In genomic region chr15:28873585-28874139, GRCh38 we compare ENCODE assay signal across 22 cellular contexts. TPM values are rescaled to one million over a fixed set of nuclear protein-coding genes. Genes with fewer than 3 reads are reported as not detected.
DNase-seq lines count a peak whose midpoint lies in the region; ATAC-seq, FAIRE-seq and TF ChIP-seq lines count a peak whose summit lies in the region.
"Had no signal": no experiment of that assay in that cellular context is flagged by ENCODE, and none has a peak within 500 bp of the region (broad histone marks: within the 10 kb centered on the region; RNA-seq: fewer than 3 reads in every experiment).

No MANE protein-coding gene starts in this region.

- H3K4me3 ChIP-seq in A549 (no peak overlapping the region), BJ (ENCODE audit: low read depth, low read length) (no peak overlapping the region), choroid plexus epithelial cell (ENCODE audit: low read depth, low read length) (no peak overlapping the region)
- H3K4me3 ChIP-seq: adrenal gland, coronary artery, left ventricle myocardium inferior, uterus had no signal

- WGBS in A549 (ENCODE audit: missing lambda C conversion rate): 64% methylated on average over 10 of the region's 10 CpGs

- POLR2A ChIA-PET in A549 (lab: Yijun Ruan, JAX): no interaction called here
- POLR2A ChIA-PET in BJ (lab: Charles Lee): no interaction called here

- TF ChIP-seq RAD21 in A549 (conservative IDR thresholded peaks at IDR 0.05 in 1 of 2, IDR thresholded peaks at IDR 0.05 in 1 of 2): no peak

- no peaks in the 10 kb centered on the region for H3K27me3 ChIP-seq in BJ (ENCODE audit: control insufficient read depth, insufficient read depth, low read length)
- H3K27me3 ChIP-seq: adrenal gland, uterus had no signal

- TF ChIP-seq POLR2A in A549 (IDR thresholded peaks at IDR 0.05; ENCODE audit: low read length): no peak

- no peaks in the 10 kb centered on the region for H3K4me1 ChIP-seq in A549
- H3K4me1 ChIP-seq: adrenal gland, left ventricle myocardium inferior, uterus had no signal

- FAIRE-seq in A549 (lab: Jason Lieb, UNC): no peak
- FAIRE-seq: GM19239 had no signal

- TF ChIP-seq CTCF in A549 (IDR thresholded peaks at IDR 0.05) (no peak), BJ (IDR thresholded peaks at IDR 0.05; ENCODE audit: insufficient read depth, low read depth, low read length) (0 out of 2 replicates have a peak, but pooled peaks have one; percentile 9), choroid plexus epithelial cell (conservative IDR thresholded peaks at IDR 0.05; ENCODE audit: low read depth, low read length) (peak; percentile 46)

- ATAC-seq in A549 (peak; percentile 41 to 48; a peak in 3 of 6 replicates), HG03521 (IDR thresholded peaks at IDR 0.05; ENCODE audit: unreplicated experiment) (no peak)
- ATAC-seq: esophagus mucosa; sciatic nerve; stimulated activated memory B cell treated with anti-CD40 and anti-IgM and Interleukin-4, amounts not matched to agents 10 μg/mL and 1 μg/mL and 100 μg/mL, for 72 hours had no signal

- DNase-seq in A549 (ENCODE audit: low read depth in 1 of 2, low spot score in 1 of 2): no peak
- no peak for DNase-seq in BJ (ENCODE audit: low read depth)
- peak; percentile 38 for DNase-seq in NCI-H524 treated with DMSO at 0.1 percent for 48 hours (lab: John Stamatoyannopoulos, UW)
- peak; percentile 56 for DNase-seq in choroid plexus epithelial cell (ENCODE audit: low read depth)
- no peak for DNase-seq in putamen (ENCODE audit: low spot score)
- no peak for DNase-seq in MV-4-11 (lab: John Stamatoyannopoulos, UW)
- no peak for DNase-seq in GF-D8 (lab: John Stamatoyannopoulos, UW)
- DNase-seq: GDM1; left ventricle myocardium inferior; NCI-H1436; stimulated activated CD4-positive, alpha-beta T cell treated with anti-CD3 and anti-CD28 coated beads, Interleukin-4, amount 100 ng/mL, for 4 hours; uterus had no signal

- H3K9me3 ChIP-seq in A549: no peaks in the 10 kb centered on the region
- H3K9me3 ChIP-seq: adrenal gland, left ventricle myocardium inferior, uterus had no signal

- H3K27ac ChIP-seq in A549: no peak overlapping the region
- H3K27ac ChIP-seq: adrenal gland, coronary artery, left ventricle myocardium inferior, uterus, VCaP had no signal

- TF ChIP-seq EP300 in A549 (IDR thresholded peaks at IDR 0.05): no peak

- H3K36me3 ChIP-seq in BJ (ENCODE audit: control insufficient read depth, insufficient read depth, low read length): no peaks in the 10 kb centered on the region
- H3K36me3 ChIP-seq: adrenal gland, left ventricle myocardium inferior, uterus had no signal

- CTCF ChIA-PET in A549 (lab: Yijun Ruan, JAX) (interaction anchor here (1.4 to 2.8 kb wide), 4 partner anchors 11 to 231 kb away, joined by 4 to 11 read pairs (median 5); no protein-coding TSS in a partner anchor), BJ (lab: Yijun Ruan, JAX) (interaction anchor here (0.6 to 1.9 kb wide), 6 partner anchors 10 to 888 kb away, joined by 3 to 5 read pairs (median 4); no protein-coding TSS in a partner anchor)

- no peak overlapping the region for H3K4me2 ChIP-seq in A549

TF ChIP-seq in A549, 52 proteins besides CTCF, POLR2A, EP300 and RAD21:
- no peak for TF ChIP-seq KDM5A (IDR thresholded peaks at IDR 0.05)
- TF ChIP-seq CBX8 (IDR thresholded peaks at IDR 0.05): no peak
- TF ChIP-seq, protein P1, sequence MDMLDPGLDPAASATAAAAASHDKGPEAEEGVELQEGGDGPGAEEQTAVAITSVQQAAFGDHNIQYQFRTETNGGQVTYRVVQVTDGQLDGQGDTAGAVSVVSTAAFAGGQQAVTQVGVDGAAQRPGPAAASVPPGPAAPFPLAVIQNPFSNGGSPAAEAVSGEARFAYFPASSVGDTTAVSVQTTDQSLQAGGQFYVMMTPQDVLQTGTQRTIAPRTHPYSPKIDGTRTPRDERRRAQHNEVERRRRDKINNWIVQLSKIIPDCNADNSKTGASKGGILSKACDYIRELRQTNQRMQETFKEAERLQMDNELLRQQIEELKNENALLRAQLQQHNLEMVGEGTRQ (IDR thresholded peaks at IDR 0.05): no peak
- TF ChIP-seq RFX5 (IDR thresholded peaks at IDR 0.05): no peak
- TF ChIP-seq ZSCAN20 (CRISPR knock-in tag; IDR thresholded peaks at IDR 0.05): no peak
- TF ChIP-seq HOXA7 (CRISPR knock-in tag; IDR thresholded peaks at IDR 0.05): no peak
- TF ChIP-seq CEBPB (IDR thresholded peaks at IDR 0.05): no peak
- no peak for TF ChIP-seq POLR2AphosphoS2 (conservative IDR thresholded peaks at IDR 0.05; ENCODE audit: low read length)
- no peak for TF ChIP-seq ESRRA (IDR thresholded peaks at IDR 0.05; ENCODE audit: borderline replicate concordance, low read length)
- TF ChIP-seq HOXB5 (CRISPR knock-in tag; IDR thresholded peaks at IDR 0.05): no peak
- no peak for TF ChIP-seq MAZ (IDR thresholded peaks at IDR 0.05; ENCODE audit: borderline replicate concordance, low read depth, low read length)
- no peak for TF ChIP-seq ZNF302 (CRISPR knock-in tag; IDR thresholded peaks at IDR 0.05)
- no peak for TF ChIP-seq SMC3 (IDR thresholded peaks at IDR 0.05)
- no peak for TF ChIP-seq RCOR1 (IDR thresholded peaks at IDR 0.05; ENCODE audit: low read depth, low read length)
- TF ChIP-seq ZFP36 (IDR thresholded peaks at IDR 0.05; ENCODE audit: borderline replicate concordance, partially characterized antibody): no peak
- no peak for TF ChIP-seq CBX2 (IDR thresholded peaks at IDR 0.05; ENCODE audit: borderline replicate concordance, low read depth)
- TF ChIP-seq HES2 (IDR thresholded peaks at IDR 0.05): no peak
- no peak for TF ChIP-seq TP53 (CRISPR knock-in tag; IDR thresholded peaks at IDR 0.05)

RNA-seq across cellular contexts. Expression of gene APBA2, which starts 12.1 kb away (rescaled TPM):
- polyA plus RNA-seq in A549 (2011; rRNA removed) (10.9 and 11.4 TPM in 2 replicates), A549 (2017; fragmentation: RNase III; extraction: RNeasy Plus Mini Kit Qiagen cat#74134 plus additional on column Dnase treatment) (12.2 to 14.6 TPM (median 12.6 TPM) in 3 replicates), BJ (2011; rRNA removed) (8.5 and 15.1 TPM in 2 replicates)
- 17.6 and 19.7 TPM in 2 replicates for polyA plus RNA-seq in A549 (2012; cell fraction: cytosol; rRNA removed)
- polyA plus RNA-seq in A549 (2012; cell fraction: nucleus; rRNA removed): 28.2 and 29.7 TPM in 2 replicates
- 13.4 and 16.5 TPM in 2 replicates for polyA minus RNA-seq in A549 (2011; rRNA and poly(A)+ RNA removed)
- 8.3 and 9.4 TPM in 2 replicates for polyA minus RNA-seq in BJ (2011; rRNA and poly(A)+ RNA removed)

RNA-seq across cellular contexts. Expression of gene GOLGA6L7, which starts 25.2 kb away (rescaled TPM):
- polyA plus RNA-seq in A549 (2011; rRNA removed): not detected in 2 replicates
- not detected in 2 replicates for polyA plus RNA-seq in A549 (2012; cell fraction: cytosol; rRNA removed)
- polyA plus RNA-seq in A549 (2012; cell fraction: nucleus; rRNA removed): not detected in 2 replicates
- polyA plus RNA-seq in A549 (2017; fragmentation: RNase III; extraction: RNeasy Plus Mini Kit Qiagen cat#74134 plus additional on column Dnase treatment): not detected in 3 replicates
- not detected in 2 replicates for polyA minus RNA-seq in A549 (2011; rRNA and poly(A)+ RNA removed)
- not detected in 2 replicates for polyA plus RNA-seq in BJ (2011; rRNA removed)
- not detected in 2 replicates for polyA minus RNA-seq in BJ (2011; rRNA and poly(A)+ RNA removed)
- polyA plus RNA-seq: adrenal gland, CD14-positive monocyte, IgD-negative memory B cell had no signal

Comparison
In these comparisons a context has a peak if more than half of its experiments do, and no peak if none do; other contexts are left out.
1. DNase-seq: peak in NCI-H524 treated with DMSO at 0.1 percent for 48 hours (single experiment) and choroid plexus epithelial cell (single experiment); none in A549 (0 of 2), BJ (single experiment), putamen (single experiment), MV-4-11 (single experiment) and GF-D8 (single experiment).